Comparison of ENCODE assay signal across 8 cellular contexts in genomic region chr15:52295421-52295991, GRCh38. TPM values are rescaled to one million over a fixed set of nuclear protein-coding genes. Genes with fewer than 3 reads are reported as not detected.
A peak's percentile ranks its signal among the peaks of the same experiment; 100 is the strongest.
DNase-seq lines count a peak whose midpoint lies in the region; ATAC-seq, FAIRE-seq and TF ChIP-seq lines count a peak whose summit lies in the region.

MYO5C (minus strand) TSS chr15:52295804; CDS start chr15:52295636, 168 bp downstream.

- intact Hi-C loops in heart left ventricle (cut with DNase I) (no loop called here), pancreas (cut with DNase I) (no loop called here)

- TF ChIP-seq POLR2A in heart left ventricle (IDR thresholded peaks at IDR 0.05) (peak in 1 of 2 donors; percentile 39), erythroblast (IDR thresholded peaks at IDR 0.05; ENCODE audit: low read length) (no peak)

- H3K9me3 ChIP-seq in heart left ventricle (no peaks in the 10 kb centered on the region), pancreas (no peaks in the 10 kb centered on the region)

- H3K4me1 ChIP-seq in heart left ventricle = peaks cover 0 to 20% (median 10%) of the 10 kb centered on the region in 12 donors
- H3K4me1 ChIP-seq in pancreas = peaks cover under 1 to 22% (median 9%) of the 10 kb centered on the region in 3 donors

- 0 to 1% (median 1%) methylated on average over 24 to 65 of the region's 65 CpGs for WGBS in heart left ventricle, 4 donors
- WGBS in pancreas, 2 donors = 0% methylated on average over 41 to 65 of the region's 65 CpGs

- H3K36me3 ChIP-seq in heart left ventricle (no peaks in the 10 kb centered on the region), pancreas (no peaks in the 10 kb centered on the region)

- DNase-seq in SKM-1 treated with dmso at 0.1 percent for 144 hours (lab: John Stamatoyannopoulos, UW; ENCODE audit: unreplicated experiment) (peak; percentile 13), SKM-1 (lab: John Stamatoyannopoulos, UW; ENCODE audit: unreplicated experiment) (no peak), NCI-H187 (lab: John Stamatoyannopoulos, UW) (peak; percentile 7 to 26), heart left ventricle (peak; percentile 78 to 88 (median 83)), pancreas (peak; percentile 95 to 98 (median 96)), erythroblast (lab: John Stamatoyannopoulos, UW) (no peak)
- no peak for DNase-seq in activated naive CD4-positive, alpha-beta T cell treated with anti-CD3 and anti-CD28 coated beads, Interleukin-2, amount 50 U/mL, for 72 hours (ENCODE audit: low spot score in 2 of 2)

- H3K27ac Mint-ChIP-seq in activated naive CD4-positive, alpha-beta T cell treated with anti-CD3 and anti-CD28 coated beads, Interleukin-2, amount 50 U/mL, for 72 hours = no peak within 1 kb of the TSS

- FAIRE-seq in pancreas (lab: Jason Lieb, UNC) = no peak

- H3K9me3 Mint-ChIP-seq in activated naive CD4-positive, alpha-beta T cell treated with anti-CD3 and anti-CD28 coated beads, Interleukin-2, amount 50 U/mL, for 72 hours = no peaks in the 10 kb centered on the region

- H3K27ac ChIP-seq in heart left ventricle = peak within 1 kb of the TSS in 6 of 12 donors; percentile 18 to 66 (median 46)
- peak within 1 kb of the TSS; percentile 87 to 93 (median 90) for H3K27ac ChIP-seq in pancreas

- H3K27me3 ChIP-seq in heart left ventricle (peaks cover 0 to 29% (median 0%) of the 10 kb centered on the region in 9 donors), pancreas (no peaks in the 10 kb centered on the region)

- no peaks in the 10 kb centered on the region for H3K36me3 Mint-ChIP-seq in activated naive CD4-positive, alpha-beta T cell treated with anti-CD3 and anti-CD28 coated beads, Interleukin-2, amount 50 U/mL, for 72 hours

- peak; percentile 34 to 39 for ATAC-seq in activated naive CD4-positive, alpha-beta T cell treated with anti-CD3 and anti-CD28 coated beads, Interleukin-2, amount 50 U/mL, for 72 hours
- peak; percentile 82 to 97 (median 96) for ATAC-seq in heart left ventricle
- peak; percentile 93 to 96 (median 95) for ATAC-seq in pancreas
- no peak for ATAC-seq in GM19023 (IDR thresholded peaks at IDR 0.05; ENCODE audit: unreplicated experiment)

- H3K4me3 ChIP-seq in heart left ventricle (peak within 1 kb of the TSS; percentile 44 to 84 (median 65)), pancreas (peak within 1 kb of the TSS; percentile 51 to 91 (median 80))

- TF ChIP-seq CTCF in heart left ventricle (IDR thresholded peaks at IDR 0.05) = no peak
- no peak for TF ChIP-seq CTCF in pancreas (IDR thresholded peaks at IDR 0.05)

RNA-seq across cellular contexts. Expression of gene MYO5C, which starts in this region (rescaled TPM):
- total RNA-seq in activated naive CD4-positive, alpha-beta T cell treated with anti-CD3 and anti-CD28 coated beads, Interleukin-2, amount 50 U/mL, for 72 hours = 1 to 10 TPM; 1.0 to 1.1 TPM
- 1 to 10 TPM; 1.0 to 7.2 (median 3.4) TPM for total RNA-seq in heart left ventricle
- polyA plus RNA-seq in heart left ventricle = under 1 TPM; 0.89 to 0.95 TPM
- 10 to 100 TPM; 32.6 to 52.7 (median 41.3) TPM for total RNA-seq in pancreas
- 10 to 100 TPM; 12.7 to 12.8 TPM for polyA plus RNA-seq in pancreas

Comparison
In these comparisons a context has a peak if more than half of its experiments do, and no peak if none do; other contexts are left out.
1. RNA of gene MYO5C (total RNA-seq): 32.6 to 52.7 TPM in pancreas; 1.0 to 7.2 TPM in heart left ventricle and 1.0 to 1.1 TPM in activated naive CD4-positive, alpha-beta T cell treated with anti-CD3 and anti-CD28 coated beads, Interleukin-2, amount 50 U/mL, for 72 hours; every median in the first group is over 4 times any median in the second.
2. RNA of gene MYO5C (polyA plus RNA-seq): 12.7 to 12.8 TPM in pancreas; 0.89 to 0.95 TPM in heart left ventricle; every median in the first group is over 4 times any median in the second.
3. DNase-seq: peak in SKM-1 treated with dmso at 0.1 percent for 144 hours (single experiment), NCI-H187 (2 of 2), heart left ventricle (5 of 5) and pancreas (6 of 6); none in SKM-1 (single experiment), activated naive CD4-positive, alpha-beta T cell treated with anti-CD3 and anti-CD28 coated beads, Interleukin-2, amount 50 U/mL, for 72 hours (0 of 2) and erythroblast (0 of 2).